In the genomic region with DNA sequence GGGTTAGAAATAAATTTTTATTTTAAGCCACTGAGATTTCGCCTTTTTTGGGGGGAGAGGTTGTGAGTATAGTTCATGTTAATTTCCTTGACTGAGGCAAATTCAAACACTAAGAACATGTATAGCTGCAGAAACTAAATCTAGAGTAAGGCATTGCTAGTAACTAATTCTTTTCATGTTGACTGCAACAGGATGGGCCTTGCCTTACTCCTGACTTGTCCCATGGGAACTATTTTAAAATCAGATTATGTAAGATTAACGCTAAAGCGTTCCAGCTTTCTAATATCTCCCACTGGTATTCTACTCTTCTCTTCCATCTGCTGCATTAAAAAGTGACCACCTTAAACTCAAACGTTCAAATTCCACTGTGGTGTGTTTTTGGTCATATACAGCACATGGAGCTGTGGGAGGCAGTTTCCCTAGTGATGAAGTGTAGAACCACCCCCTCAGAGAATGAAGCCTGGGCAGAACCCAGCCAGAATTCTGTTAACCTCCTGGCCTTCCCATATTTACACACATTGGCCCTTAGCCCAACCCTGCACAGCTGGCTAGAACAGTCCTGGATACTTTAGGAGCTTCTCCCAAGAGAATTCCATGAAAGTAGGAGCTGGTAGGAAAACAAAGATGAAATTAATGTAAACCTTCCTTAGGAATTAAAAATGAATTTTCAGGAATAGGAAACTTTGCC, we compare ENCODE assay signal across 13 cellular contexts.
"Had no signal": no experiment of that assay in that cellular context is flagged by ENCODE, and none has a peak within 500 bp of the region (broad histone marks: within the 10 kb centered on the region; RNA-seq: fewer than 3 reads in every experiment).

No MANE protein-coding gene starts in this region.

- H3K4me3 ChIP-seq: breast epithelium, heart right ventricle, smooth muscle cell had no signal

- H3K27me3 ChIP-seq: breast epithelium, heart right ventricle had no signal

- H3K9me3 ChIP-seq: breast epithelium had no signal

- H3K4me1 ChIP-seq: breast epithelium, parathyroid adenoma had no signal

- H3K27ac ChIP-seq: breast epithelium, heart right ventricle, parathyroid adenoma had no signal

- DNase-seq: activated CD4-positive, alpha-beta T cell treated with anti-CD3 and anti-CD28 coated beads, Interleukin-2, amount 50 U/mL, for 48 hours; activated CD4-positive, CD25-positive, alpha-beta regulatory T cell treated with anti-CD3 and anti-CD28 coated beads, Interleukin-2, amount 50 U/mL, for 72 hours; activated CD8-positive, alpha-beta memory T cell treated with anti-CD3 and anti-CD28 coated beads, Interleukin-2, amount 10 ng/mL, durations not matched to agents 7 days and 5 days; activated naive CD8-positive, alpha-beta T cell treated with anti-CD3 and anti-CD28 coated beads, Interleukin-2, amount 10 ng/mL, durations not matched to agents 7 days and 5 days; aorta; endodermal cell; mesendoderm; retina; SW 1271 had no signal

- H3K36me3 ChIP-seq: breast epithelium, heart right ventricle had no signal
